ENCODE assay signal across 9 cellular contexts in genomic region chr7:100224891-100225290, GRCh38. TPM values are rescaled to one million over a fixed set of nuclear protein-coding genes. Genes with fewer than 3 reads are reported as not detected.
DNase-seq lines count a peak whose midpoint lies in the region; ATAC-seq and TF ChIP-seq lines count a peak whose summit lies in the region.
"Not testable (repeated sequence)": the region's sequence is repeated elsewhere in the genome, so short reads cannot be mapped to it uniquely, and the experiment has no call there.
"Had no signal": no experiment of that assay in that cellular context is flagged by ENCODE, and none has a peak within 500 bp of the region (broad histone marks: within the 10 kb centered on the region; RNA-seq: fewer than 3 reads in every experiment).

No MANE protein-coding gene starts in this region.

- peaks cover 44% of the 10 kb centered on the region for H3K79me2 ChIP-seq in DOHH2 (ENCODE audit: control insufficient read depth, low read length)

- intact Hi-C loops in activated CD4-positive, alpha-beta T cell treated with anti-CD3 and anti-CD28 coated beads for 36 hours (cut with DNase I, micrococcal nuclease): loop anchor here (5.0 kb wide), 2 partner anchors 93 to 213 kb away; no protein-coding TSS in a partner anchor
- intact Hi-C loops in natural killer cell (cut with micrococcal nuclease): loop anchor here (10.0 kb wide), 1 partner anchor 200 kb away; the partner anchor contains the start of genes MEPCE and ZCWPW1

- H3K27me3 ChIP-seq in DOHH2 (ENCODE audit: control insufficient read depth, low read length); SJSA1 (replicated peaks): not testable (repeated sequence)

- H3K9me3 Mint-ChIP-seq in activated CD4-positive, alpha-beta T cell treated with anti-CD3 and anti-CD28 coated beads for 36 hours (ENCODE audit: low read depth); activated CD8-positive, alpha-beta memory T cell treated with anti-CD3 and anti-CD28 coated beads, Interleukin-2, amount 10 ng/mL, durations not matched to agents 7 days and 5 days (ENCODE audit: low read depth); activated naive CD4-positive, alpha-beta T cell treated with anti-CD3 and anti-CD28 coated beads, Interleukin-2, amount 10 ng/mL, durations not matched to agents 7 days and 5 days; central memory CD8-positive, alpha-beta T cell; natural killer cell: not testable (repeated sequence)

- H3K4me3 ChIP-seq in DOHH2 (ENCODE audit: low read length): 0 out of 2 replicates have a peak overlapping the region, but pooled peaks have one; percentile 8
- not testable (repeated sequence) for H3K4me3 ChIP-seq in SJSA1

- H3K9me2 ChIP-seq in DOHH2 (replicated peaks; ENCODE audit: control insufficient read depth, low read length): not testable (repeated sequence)

- H3K4me2 ChIP-seq in DOHH2 (ENCODE audit: low read length): peak overlapping the region; percentile 91

- H3K36me3 Mint-ChIP-seq in activated CD4-positive, alpha-beta T cell treated with anti-CD3 and anti-CD28 coated beads for 36 hours (ENCODE audit: low read depth): peaks cover 52% of the 10 kb centered on the region
- H3K36me3 Mint-ChIP-seq in activated CD8-positive, alpha-beta memory T cell treated with anti-CD3 and anti-CD28 coated beads, Interleukin-2, amount 10 ng/mL, durations not matched to agents 7 days and 5 days: peaks cover 46% of the 10 kb centered on the region
- H3K36me3 Mint-ChIP-seq in activated naive CD4-positive, alpha-beta T cell treated with anti-CD3 and anti-CD28 coated beads, Interleukin-2, amount 10 ng/mL, durations not matched to agents 7 days and 5 days: peaks cover 61% of the 10 kb centered on the region
- H3K36me3 Mint-ChIP-seq in central memory CD8-positive, alpha-beta T cell (ENCODE audit: insufficient read depth): peaks cover 48% of the 10 kb centered on the region
- H3K36me3 Mint-ChIP-seq in natural killer cell: not testable (repeated sequence)

- H3K4me1 ChIP-seq in DOHH2 (ENCODE audit: control insufficient read depth, low read length) (peaks cover 91% of the 10 kb centered on the region), SJSA1 (replicated peaks) (peaks cover 17% of the 10 kb centered on the region)

- H3K4me1 Mint-ChIP-seq in activated CD4-positive, alpha-beta T cell treated with anti-CD3 and anti-CD28 coated beads for 36 hours: peaks cover 29% of the 10 kb centered on the region
- H3K4me1 Mint-ChIP-seq in activated CD8-positive, alpha-beta memory T cell treated with anti-CD3 and anti-CD28 coated beads, Interleukin-2, amount 10 ng/mL, durations not matched to agents 7 days and 5 days: peaks cover 45% of the 10 kb centered on the region
- peaks cover 49% of the 10 kb centered on the region for H3K4me1 Mint-ChIP-seq in activated naive CD4-positive, alpha-beta T cell treated with anti-CD3 and anti-CD28 coated beads, Interleukin-2, amount 10 ng/mL, durations not matched to agents 7 days and 5 days
- H3K4me1 Mint-ChIP-seq in central memory CD8-positive, alpha-beta T cell: peaks cover 59% of the 10 kb centered on the region
- peaks cover 32 to 61% of the 10 kb centered on the region in 2 donors for H3K4me1 Mint-ChIP-seq in natural killer cell

- peaks cover 64% of the 10 kb centered on the region for H3F3A ChIP-seq in DOHH2 (ENCODE audit: control insufficient read depth, insufficient read depth)

- not testable (repeated sequence) for H3K4me3 Mint-ChIP-seq in activated CD4-positive, alpha-beta T cell treated with anti-CD3 and anti-CD28 coated beads for 36 hours; activated CD8-positive, alpha-beta memory T cell treated with anti-CD3 and anti-CD28 coated beads, Interleukin-2, amount 10 ng/mL, durations not matched to agents 7 days and 5 days; activated naive CD4-positive, alpha-beta T cell treated with anti-CD3 and anti-CD28 coated beads, Interleukin-2, amount 10 ng/mL, durations not matched to agents 7 days and 5 days; natural killer cell
- H3K4me3 Mint-ChIP-seq in central memory CD8-positive, alpha-beta T cell: peak overlapping the region; percentile 95

- POLR2A ChIA-PET in activated CD4-positive, alpha-beta T cell treated with anti-CD3 and anti-CD28 coated beads for 36 hours (lab: Charles Lee): not testable (repeated sequence)

- H3K27ac Mint-ChIP-seq in activated CD4-positive, alpha-beta T cell treated with anti-CD3 and anti-CD28 coated beads for 36 hours: peak overlapping the region; percentile 8
- peak overlapping the region; percentile 100 for H3K27ac Mint-ChIP-seq in activated CD8-positive, alpha-beta memory T cell treated with anti-CD3 and anti-CD28 coated beads, Interleukin-2, amount 10 ng/mL, durations not matched to agents 7 days and 5 days
- H3K27ac Mint-ChIP-seq in activated naive CD4-positive, alpha-beta T cell treated with anti-CD3 and anti-CD28 coated beads, Interleukin-2, amount 10 ng/mL, durations not matched to agents 7 days and 5 days: peak overlapping the region; percentile 97
- H3K27ac Mint-ChIP-seq in central memory CD8-positive, alpha-beta T cell (ENCODE audit: low read depth): not testable (repeated sequence)
- peak overlapping the region; percentile 98 to 99 for H3K27ac Mint-ChIP-seq in natural killer cell

- H3K9me3 ChIP-seq in DOHH2 (ENCODE audit: control insufficient read depth, insufficient read depth, low read length); SJSA1 (replicated peaks): not testable (repeated sequence)

- not testable (repeated sequence) for H3K27me3 Mint-ChIP-seq in activated CD4-positive, alpha-beta T cell treated with anti-CD3 and anti-CD28 coated beads for 36 hours; activated CD8-positive, alpha-beta memory T cell treated with anti-CD3 and anti-CD28 coated beads, Interleukin-2, amount 10 ng/mL, durations not matched to agents 7 days and 5 days; activated naive CD4-positive, alpha-beta T cell treated with anti-CD3 and anti-CD28 coated beads, Interleukin-2, amount 10 ng/mL, durations not matched to agents 7 days and 5 days; central memory CD8-positive, alpha-beta T cell; natural killer cell (ENCODE audit: low read depth in 2 of 2)

- not testable (repeated sequence) for H4K20me1 ChIP-seq in DOHH2 (ENCODE audit: control insufficient read depth, insufficient read depth, low read depth, low read length)

- not testable (repeated sequence) for TF ChIP-seq CTCF in DOHH2 (IDR thresholded peaks at IDR 0.05; ENCODE audit: low read depth, low read length, poor library complexity, severe bottlenecking); natural killer cell (IDR thresholded peaks at IDR 0.05)

- CTCF ChIA-PET in activated CD4-positive, alpha-beta T cell treated with anti-CD3 and anti-CD28 coated beads for 36 hours (lab: Charles Lee); activated CD8-positive, alpha-beta memory T cell treated with anti-CD3 and anti-CD28 coated beads, Interleukin-2, amount 10 ng/mL, durations not matched to agents 7 days and 5 days (lab: Charles Lee): not testable (repeated sequence)
- CTCF ChIA-PET in activated naive CD4-positive, alpha-beta T cell treated with anti-CD3 and anti-CD28 coated beads, Interleukin-2, amount 10 ng/mL, durations not matched to agents 7 days and 5 days (lab: Charles Lee): interaction anchor here (1.2 kb wide), 1 partner anchor 9 kb away, joined by 3 read pairs; no protein-coding TSS in a partner anchor

- DNase-seq in SJSA1 (ENCODE audit: low read depth in 1 of 2, low spot score in 2 of 2): peak; percentile 64 to 81
- DNase-seq in activated CD4-positive, alpha-beta T cell treated with anti-CD3 and anti-CD28 coated beads for 36 hours; activated CD8-positive, alpha-beta memory T cell treated with anti-CD3 and anti-CD28 coated beads, Interleukin-2, amount 10 ng/mL, durations not matched to agents 7 days and 5 days; activated naive CD4-positive, alpha-beta T cell treated with anti-CD3 and anti-CD28 coated beads, Interleukin-2, amount 10 ng/mL, durations not matched to agents 7 days and 5 days; central memory CD8-positive, alpha-beta T cell (ENCODE audit: low spot score in 2 of 2); natural killer cell: not testable (repeated sequence)

- ATAC-seq in activated CD4-positive, alpha-beta T cell treated with anti-CD3 and anti-CD28 coated beads for 36 hours; activated CD8-positive, alpha-beta memory T cell treated with anti-CD3 and anti-CD28 coated beads, Interleukin-2, amount 10 ng/mL, durations not matched to agents 7 days and 5 days; central memory CD8-positive, alpha-beta T cell (replicated peaks; ENCODE audit: extremely low read depth, poor library complexity, severe bottlenecking); natural killer cell: not testable (repeated sequence)

- H3K36me3 ChIP-seq in DOHH2 (ENCODE audit: control insufficient read depth, low read length): peaks cover 63% of the 10 kb centered on the region
- not testable (repeated sequence) for H3K36me3 ChIP-seq in SJSA1

- H3K27ac ChIP-seq in DOHH2 (ENCODE audit: low read depth, low read length): peak overlapping the region; percentile 54
- H3K27ac ChIP-seq in SJSA1: not testable (repeated sequence)

RNA-seq across cellular contexts. Expression of gene PVRIG, which starts 5.1 kb away (rescaled TPM):
- total RNA-seq in SJSA1 (2014; rRNA removed; shearing (Covaris generic)): 1.7 TPM in 1 of 2 replicates, not detected in the other
- total RNA-seq in activated CD4-positive, alpha-beta T cell treated with anti-CD3 and anti-CD28 coated beads for 36 hours: 10 to 100 TPM; 26.9 to 27.7 TPM
- total RNA-seq in activated CD8-positive, alpha-beta memory T cell treated with anti-CD3 and anti-CD28 coated beads, Interleukin-2, amount 10 ng/mL, durations not matched to agents 7 days and 5 days: 10 to 100 TPM; 45.2 to 63.2 TPM
- 10 to 100 TPM; 45.6 to 84.1 (median 52.9) TPM for total RNA-seq in natural killer cell
- total RNA-seq: GM23338, Right ventricle myocardium superior had no signal

RNA-seq across cellular contexts. Expression of gene STAG3, which starts 47.2 kb away (rescaled TPM):
- total RNA-seq in SJSA1 (2014; rRNA removed; shearing (Covaris generic)): 0.26 TPM in 1 of 2 replicates, not detected in the other
- 10 to 100 TPM; 24.7 to 28.3 TPM for total RNA-seq in activated CD4-positive, alpha-beta T cell treated with anti-CD3 and anti-CD28 coated beads for 36 hours
- 10 to 100 TPM in 1 of 2 experiments, 1 to 10 TPM in 1; 8.1 to 20.2 TPM for total RNA-seq in activated CD8-positive, alpha-beta memory T cell treated with anti-CD3 and anti-CD28 coated beads, Interleukin-2, amount 10 ng/mL, durations not matched to agents 7 days and 5 days
- total RNA-seq in natural killer cell: 1 to 10 TPM; 5.0 to 5.6 (median 5.5) TPM

RNA-seq across cellular contexts. Expression of gene GPC2, which starts 47.7 kb away (rescaled TPM):
- 4.4 and 6.5 TPM in 2 replicates for total RNA-seq in SJSA1 (2014; rRNA removed; shearing (Covaris generic))
- 1 to 10 TPM; 5.3 to 6.1 TPM for total RNA-seq in activated CD4-positive, alpha-beta T cell treated with anti-CD3 and anti-CD28 coated beads for 36 hours
- 1 to 10 TPM; 2.9 to 6.2 TPM for total RNA-seq in activated CD8-positive, alpha-beta memory T cell treated with anti-CD3 and anti-CD28 coated beads, Interleukin-2, amount 10 ng/mL, durations not matched to agents 7 days and 5 days
- total RNA-seq in natural killer cell: 1 to 10 TPM; 1.9 to 2.4 (median 2.3) TPM

RNA-seq across cellular contexts. Expression of gene GAL3ST4, which starts 56.5 kb away (rescaled TPM):
- 1.2 and 2.7 TPM in 2 replicates for total RNA-seq in SJSA1 (2014; rRNA removed; shearing (Covaris generic))
- total RNA-seq in activated CD4-positive, alpha-beta T cell treated with anti-CD3 and anti-CD28 coated beads for 36 hours: 1 to 10 TPM; 4.6 to 7.2 TPM
- total RNA-seq in activated CD8-positive, alpha-beta memory T cell treated with anti-CD3 and anti-CD28 coated beads, Interleukin-2, amount 10 ng/mL, durations not matched to agents 7 days and 5 days: 1 to 10 TPM in 1 of 2 experiments, under 1 TPM in 1; 0.61 to 1.4 TPM
- under 1 TPM; 0.78 to 0.95 (median 0.78) TPM for total RNA-seq in natural killer cell

Comparison
In these comparisons a context has a peak if more than half of its experiments do, and no peak if none do; other contexts are left out.
1. RNA of gene PVRIG, which starts 5.1 kb away (total RNA-seq): 45.2 to 63.2 TPM in activated CD8-positive, alpha-beta memory T cell treated with anti-CD3 and anti-CD28 coated beads, Interleukin-2, amount 10 ng/mL, durations not matched to agents 7 days and 5 days, 45.6 to 84.1 TPM in natural killer cell and 26.9 to 27.7 TPM in activated CD4-positive, alpha-beta T cell treated with anti-CD3 and anti-CD28 coated beads for 36 hours; 1.7 TPM in SJSA1; every median in the first group is over 10 times any median in the second.